Comparison of ENCODE assay signal across 8 cellular contexts in genomic region chr11:33802414-33802950, GRCh38. TPM values are rescaled to one million over a fixed set of nuclear protein-coding genes. Genes with fewer than 3 reads are reported as not detected.
DNase-seq lines count a peak whose midpoint lies in the region; ATAC-seq and TF ChIP-seq lines count a peak whose summit lies in the region.

No MANE protein-coding gene starts in this region.

- intact Hi-C loops in gastrocnemius medialis (cut with DNase I; ENCODE audit: low total_unique reads) = no loop called here

- H4K20me1 ChIP-seq in BLaER1 = no peaks in the 10 kb centered on the region

- peaks cover 1% of the 10 kb centered on the region; the same call in 1 of the 2 replicates for H3K9me3 ChIP-seq in BLaER1
- no peaks in the 10 kb centered on the region for H3K9me3 ChIP-seq in iPS DF 6.9 (ENCODE audit: control insufficient read depth, insufficient read depth, low read length)
- no peaks in the 10 kb centered on the region for H3K9me3 ChIP-seq in gastrocnemius medialis

- H3K4me3 ChIP-seq in BLaER1 (no peak overlapping the region), iPS DF 6.9 (ENCODE audit: low read length) (peak overlapping the region; percentile 63; the same call in 1 of the 2 replicates), gastrocnemius medialis (peak overlapping the region in 3 of 4 donors; percentile 20 to 43 (median 27))

- H3K36me3 Mint-ChIP-seq in brain = no peaks in the 10 kb centered on the region

- ATAC-seq in gastrocnemius medialis = no peak

- H3K4me2 ChIP-seq in BLaER1 = 0 out of 2 replicates have a peak overlapping the region, but pooled peaks have one; percentile 5

- no peak overlapping the region for H3K9ac ChIP-seq in BLaER1

- peaks cover 16% of the 10 kb centered on the region for H3K4me1 Mint-ChIP-seq in brain

- WGBS in iPS DF 6.9 (ENCODE audit: insufficient coverage, insufficient read length) = no CpG with 5 or more reads among the region's 12 CpGs

- DNase-seq in HEK293T (ENCODE audit: extremely low spot score) (peak; percentile 79), NCI-H524 treated with DMSO at 0.1 percent for 48 hours (lab: John Stamatoyannopoulos, UW) (peak; percentile 57), iPS DF 6.9 (ENCODE audit: low read depth, low spot score) (peak; percentile 87), gastrocnemius medialis (peak in 1 of 2 donors; percentile 15), GM20000 (ENCODE audit: low spot score) (no peak), GM19238 (ENCODE audit: insufficient read length, low spot score) (no peak)

- H3K4me1 ChIP-seq in BLaER1 (peaks cover 27% of the 10 kb centered on the region), iPS DF 6.9 (ENCODE audit: control insufficient read depth, insufficient read depth, low read length) (no peaks in the 10 kb centered on the region), gastrocnemius medialis (peaks cover 0 to 3% of the 10 kb centered on the region in 2 donors)

- no peak overlapping the region for H3K27ac ChIP-seq in BLaER1
- no peak overlapping the region for H3K27ac ChIP-seq in iPS DF 6.9 (ENCODE audit: low read length)
- H3K27ac ChIP-seq in gastrocnemius medialis = no peak overlapping the region

- POLR2A ChIA-PET in HEK293T (lab: Yijun Ruan, JAX) = interaction anchor here (0.9 to 1.6 kb wide), 8 partner anchors 15 to 101 kb away, joined by 3 to 9 read pairs (median 4); partner anchors contain the start of genes CD59 and FBXO3

- H3K27me3 ChIP-seq in BLaER1 (peaks cover 20% of the 10 kb centered on the region), iPS DF 6.9 (ENCODE audit: control insufficient read depth, insufficient read depth, low read length) (no peaks in the 10 kb centered on the region), gastrocnemius medialis (peaks cover 24 to 40% (median 37%) of the 10 kb centered on the region in 3 donors)

- H3K9me3 Mint-ChIP-seq in brain = peaks cover 0 to 5% (median 0%) of the 10 kb centered on the region in 5 experiments

- H3K4me3 Mint-ChIP-seq in brain = peak overlapping the region; percentile 80 to 88 (median 84)

- peaks cover 71% of the 10 kb centered on the region for H3K27me3 Mint-ChIP-seq in brain

- CTCF ChIA-PET in HEK293T (lab: Yijun Ruan, JAX) = interaction anchor here (0.5 kb wide), 1 partner anchor 393 kb away, joined by 4 read pairs; no protein-coding TSS in a partner anchor

- H3K36me3 ChIP-seq in BLaER1 (no peaks in the 10 kb centered on the region), iPS DF 6.9 (ENCODE audit: control insufficient read depth, insufficient read depth, low read length) (no peaks in the 10 kb centered on the region), gastrocnemius medialis (no peaks in the 10 kb centered on the region)

- TF ChIP-seq CTCF in brain (conservative IDR thresholded peaks at IDR 0.05) = no peak
- no peak for TF ChIP-seq CTCF in gastrocnemius medialis (IDR thresholded peaks at IDR 0.05 in 4 of 5, conservative IDR thresholded peaks at IDR 0.05 in 1 of 5)
- no peak for TF ChIP-seq CTCF in GM20000 (IDR thresholded peaks at IDR 0.05; ENCODE audit: extremely low read depth, missing control alignments)

- H3K27ac Mint-ChIP-seq in brain = peak overlapping the region in 2 of 5 experiments; percentile 51 to 58

- no peak for TF ChIP-seq POLR2A in gastrocnemius medialis (IDR thresholded peaks at IDR 0.05)

- in situ Hi-C loops in gastrocnemius medialis (cut with MboI; ENCODE audit: low sequenced_read_pairs in 4 of 4) = no loop called here

TF ChIP-seq in HEK293T, 16 proteins besides CTCF, POLR2A, EP300 and RAD21:
- TF ChIP-seq L3MBTL2 (conservative IDR thresholded peaks at IDR 0.05) (peak; percentile 74), PKNOX1 (IDR thresholded peaks at IDR 0.05) (peak; percentile 73), FOXM1 (IDR thresholded peaks at IDR 0.05; ENCODE audit: borderline replicate concordance) (peak; percentile 91), ELF4 (IDR thresholded peaks at IDR 0.05) (no peak)

RNA-seq across cellular contexts. Expression of gene FBXO3, which starts 28.2 kb away (rescaled TPM):
- polyA plus RNA-seq in brain (ENCODE audit: insufficient read depth, low read depth, low replicate concordance) = 15.6 TPM
- 10 to 100 TPM; 31.2 to 45.8 (median 33.4) TPM for total RNA-seq in gastrocnemius medialis

Comparison
In these comparisons a context has a peak if more than half of its experiments do, and no peak if none do; other contexts are left out.
1. DNase-seq: peak in HEK293T (single experiment), NCI-H524 treated with DMSO at 0.1 percent for 48 hours (single experiment) and iPS DF 6.9 (single experiment); none in GM20000 (single experiment) and GM19238 (single experiment).